In the genomic region with DNA sequence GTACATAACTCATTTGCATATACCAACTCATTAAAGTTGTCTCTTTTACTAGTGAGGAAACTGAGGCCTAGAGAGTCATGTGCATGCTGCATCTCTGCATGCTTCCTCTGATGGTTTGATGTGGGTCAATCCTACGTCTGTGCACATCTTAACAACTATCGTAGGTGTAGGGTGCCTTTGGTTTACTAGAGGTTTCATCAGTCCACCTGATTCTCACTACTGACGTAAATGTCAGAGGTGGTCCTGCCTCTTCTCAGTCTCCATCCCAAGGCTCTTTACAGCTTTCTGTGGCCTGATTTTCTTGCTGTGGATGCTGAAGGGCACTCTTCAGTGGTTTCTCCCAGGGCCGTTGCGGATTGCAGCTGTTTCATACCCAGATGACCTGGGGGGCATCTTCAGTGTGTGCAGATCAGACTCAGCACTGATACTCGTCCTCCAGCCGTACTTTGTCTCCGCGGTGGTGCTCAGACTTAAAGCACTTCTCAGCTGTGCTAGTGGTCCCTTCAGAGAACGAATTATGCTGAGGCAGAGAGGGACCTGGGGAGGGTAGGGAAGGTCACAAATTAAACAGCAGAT, we compare ENCODE assay signal across 9 cellular contexts.
"Had no signal": no experiment of that assay in that cellular context is flagged by ENCODE, and none has a peak within 500 bp of the region (broad histone marks: within the 10 kb centered on the region; RNA-seq: fewer than 3 reads in every experiment).

No MANE protein-coding gene starts in this region.

- H3K9ac ChIP-seq: KMS-11 had no signal

- H3K27ac Mint-ChIP-seq: HFFc6 had no signal

- H3K4me1 Mint-ChIP-seq: GM23338 had no signal

- H3K4me2 ChIP-seq: GM23338, KMS-11 had no signal

- H3K27ac ChIP-seq: KMS-11 had no signal

- H3K4me3 ChIP-seq: GM23338, HAP-1 had no signal

- DNase-seq: H7, HFFc6, IMR-90, KBM-7 had no signal

- H3K9me3 Mint-ChIP-seq: GM23338, HFFc6 had no signal

- H2AFZ ChIP-seq: GM23338 had no signal

- H3K36me3 ChIP-seq: HAP-1 had no signal

- H3K4me3 Mint-ChIP-seq: GM23338, HFFc6 had no signal

- H3K4me1 ChIP-seq: HAP-1 had no signal

- ATAC-seq: GM23338, HCT116 had no signal

- FAIRE-seq: HTR-8/SVneo had no signal
